Comparison of ENCODE assay signal across 8 cellular contexts in genomic region chr3:187799942-187800637, GRCh38. TPM values are rescaled to one million over a fixed set of nuclear protein-coding genes. Genes with fewer than 3 reads are reported as not detected.
DNase-seq lines count a peak whose midpoint lies in the region; ATAC-seq and TF ChIP-seq lines count a peak whose summit lies in the region.

No MANE protein-coding gene starts in this region.

- no peaks in the 10 kb centered on the region for H3K27me3 Mint-ChIP-seq in activated naive CD4-positive, alpha-beta T cell treated with anti-CD3 and anti-CD28 coated beads for 36 hours (ENCODE audit: low read depth)
- H3K27me3 Mint-ChIP-seq in activated CD8-positive, alpha-beta T cell treated with anti-CD3 and anti-CD28 coated beads for 36 hours = no peaks in the 10 kb centered on the region

- H3K36me3 Mint-ChIP-seq in activated naive CD4-positive, alpha-beta T cell treated with anti-CD3 and anti-CD28 coated beads for 36 hours (ENCODE audit: low read depth) = no peaks in the 10 kb centered on the region
- H3K36me3 Mint-ChIP-seq in activated CD8-positive, alpha-beta T cell treated with anti-CD3 and anti-CD28 coated beads for 36 hours (ENCODE audit: low read depth) = peaks cover 9% of the 10 kb centered on the region

- POLR2A ChIA-PET in activated CD8-positive, alpha-beta T cell treated with anti-CD3 and anti-CD28 coated beads for 36 hours (lab: Charles Lee) = interaction anchor here (0.6 to 11.8 kb wide), 11 partner anchors 11 to 354 kb away, joined by 3 to 134 read pairs (median 3); partner anchors contain the start of genes BCL6 and LPP

- peak overlapping the region; percentile 22 for H3K4me3 Mint-ChIP-seq in activated naive CD4-positive, alpha-beta T cell treated with anti-CD3 and anti-CD28 coated beads for 36 hours
- H3K4me3 Mint-ChIP-seq in activated CD8-positive, alpha-beta T cell treated with anti-CD3 and anti-CD28 coated beads for 36 hours = peak overlapping the region; percentile 26

- intact Hi-C loops in activated naive CD4-positive, alpha-beta T cell treated with anti-CD3 and anti-CD28 coated beads for 36 hours (cut with micrococcal nuclease) = loop anchor here (1.0 to 5.0 kb wide), 9 partner anchors 11 to 988 kb away; no protein-coding TSS in a partner anchor
- intact Hi-C loops in activated CD8-positive, alpha-beta T cell treated with anti-CD3 and anti-CD28 coated beads for 36 hours (cut with micrococcal nuclease) = loop anchor here (1.0 to 5.0 kb wide), 3 partner anchors 23 to 177 kb away; no protein-coding TSS in a partner anchor

- CTCF ChIA-PET in activated naive CD4-positive, alpha-beta T cell treated with anti-CD3 and anti-CD28 coated beads for 36 hours (lab: Charles Lee) = interaction anchor here (0.6 to 4.6 kb wide), 10 partner anchors 11 to 262 kb away, joined by 3 to 21 read pairs (median 4); partner anchors contain the start of gene BCL6
- CTCF ChIA-PET in activated CD8-positive, alpha-beta T cell treated with anti-CD3 and anti-CD28 coated beads for 36 hours (lab: Charles Lee) = interaction anchor here (0.7 to 6.5 kb wide), 13 partner anchors 10 to 1155 kb away, joined by 3 to 79 read pairs (median 3); partner anchors contain the start of gene BCL6

- peak; percentile 41 for DNase-seq in activated naive CD4-positive, alpha-beta T cell treated with anti-CD3 and anti-CD28 coated beads for 36 hours
- DNase-seq in activated naive CD4-positive, alpha-beta T cell (lab: John Stamatoyannopoulos, UW) = no peak
- peak; percentile 60 for DNase-seq in activated CD8-positive, alpha-beta T cell treated with anti-CD3 and anti-CD28 coated beads for 36 hours
- peak; percentile 34 for DNase-seq in stromal cell of bone marrow (ENCODE audit: low read depth)
- DNase-seq in NCI-H1694 treated with DMSO at 0.1 percent for 48 hours (lab: John Stamatoyannopoulos, UW) = no peak
- DNase-seq in omental fat pad (ENCODE audit: low spot score) = no peak

- H3K9me3 Mint-ChIP-seq in activated naive CD4-positive, alpha-beta T cell treated with anti-CD3 and anti-CD28 coated beads for 36 hours = no peaks in the 10 kb centered on the region
- H3K9me3 Mint-ChIP-seq in activated CD8-positive, alpha-beta T cell treated with anti-CD3 and anti-CD28 coated beads for 36 hours = peaks cover 6% of the 10 kb centered on the region

- H3K27ac Mint-ChIP-seq in activated naive CD4-positive, alpha-beta T cell treated with anti-CD3 and anti-CD28 coated beads for 36 hours = peak overlapping the region; percentile 95
- peak overlapping the region; percentile 92 for H3K27ac Mint-ChIP-seq in activated CD8-positive, alpha-beta T cell treated with anti-CD3 and anti-CD28 coated beads for 36 hours

- peaks cover 69% of the 10 kb centered on the region for H3K4me1 Mint-ChIP-seq in activated naive CD4-positive, alpha-beta T cell treated with anti-CD3 and anti-CD28 coated beads for 36 hours (ENCODE audit: low read depth)
- peaks cover 68% of the 10 kb centered on the region for H3K4me1 Mint-ChIP-seq in activated CD8-positive, alpha-beta T cell treated with anti-CD3 and anti-CD28 coated beads for 36 hours (ENCODE audit: low read depth)

- peak; percentile 45 for ATAC-seq in HG03108 (IDR thresholded peaks at IDR 0.05; ENCODE audit: unreplicated experiment)
- peak; percentile 55 for ATAC-seq in activated CD8-positive, alpha-beta T cell treated with anti-CD3 and anti-CD28 coated beads for 36 hours
- no peak for ATAC-seq in HG02642 (IDR thresholded peaks at IDR 0.05; ENCODE audit: poor library complexity, unreplicated experiment)
- ATAC-seq in omental fat pad (ENCODE audit: low FRiP score) = no peak

- no peak for TF ChIP-seq CTCF in activated CD8-positive, alpha-beta T cell treated with anti-CD3 and anti-CD28 coated beads for 36 hours (IDR thresholded peaks at IDR 0.05)
- no peak for TF ChIP-seq CTCF in omental fat pad (IDR thresholded peaks at IDR 0.05)

RNA-seq across cellular contexts. Expression of gene BCL6, which starts 54.8 kb away (rescaled TPM):
- total RNA-seq in activated naive CD4-positive, alpha-beta T cell treated with anti-CD3 and anti-CD28 coated beads for 36 hours = 100 to 1,000 TPM in 1 of 2 experiments, 10 to 100 TPM in 1; 98.9 to 101 TPM
- total RNA-seq in activated CD8-positive, alpha-beta T cell treated with anti-CD3 and anti-CD28 coated beads for 36 hours = 10 to 100 TPM; 13.7 to 14.0 TPM
- total RNA-seq in omental fat pad = 100 to 1,000 TPM; 148 to 323 (median 179) TPM

Comparison
In these comparisons a context has a peak if more than half of its experiments do, and no peak if none do; other contexts are left out.
1. DNase-seq: peak in activated naive CD4-positive, alpha-beta T cell treated with anti-CD3 and anti-CD28 coated beads for 36 hours (single experiment), activated CD8-positive, alpha-beta T cell treated with anti-CD3 and anti-CD28 coated beads for 36 hours (single experiment) and stromal cell of bone marrow (single experiment); none in activated naive CD4-positive, alpha-beta T cell (0 of 4), NCI-H1694 treated with DMSO at 0.1 percent for 48 hours (single experiment) and omental fat pad (single experiment).
2. ATAC-seq: peak in HG03108 (single experiment) and activated CD8-positive, alpha-beta T cell treated with anti-CD3 and anti-CD28 coated beads for 36 hours (single experiment); none in HG02642 (single experiment) and omental fat pad (single experiment).
3. RNA of gene BCL6, which starts 54.8 kb away (total RNA-seq): 148 to 323 TPM in omental fat pad and 98.9 to 101 TPM in activated naive CD4-positive, alpha-beta T cell treated with anti-CD3 and anti-CD28 coated beads for 36 hours; 13.7 to 14.0 TPM in activated CD8-positive, alpha-beta T cell treated with anti-CD3 and anti-CD28 coated beads for 36 hours; every median in the first group is over 4 times any median in the second.